ENCODE assay signal across 1 cellular context in the genomic region with DNA sequence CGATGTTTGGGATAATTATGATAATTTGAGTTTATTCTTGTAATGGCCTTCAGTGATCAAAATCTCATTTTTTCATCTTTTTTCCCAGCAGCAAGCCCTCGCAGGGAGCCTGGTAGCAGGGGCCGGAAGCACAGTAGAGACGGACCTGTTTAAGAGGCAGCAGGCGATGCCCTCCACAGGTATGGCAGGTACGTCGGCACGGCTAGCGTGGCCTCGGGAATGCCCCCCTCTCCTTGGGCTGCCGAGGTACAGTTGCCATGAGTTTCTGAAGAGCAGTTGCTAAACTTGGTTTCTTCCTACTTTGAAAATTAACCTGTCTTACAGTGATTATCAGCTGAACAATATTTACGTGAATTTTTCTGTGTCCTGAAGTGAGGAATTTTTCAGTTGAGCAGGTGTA.
TF ChIP-seq lines count a peak whose summit lies in the region.

No MANE protein-coding gene starts in this region.

TF ChIP-seq in GM23338, 12 proteins besides CTCF, POLR2A, EP300 and RAD21 (continued from another document):
- TF ChIP-seq, protein P1, sequence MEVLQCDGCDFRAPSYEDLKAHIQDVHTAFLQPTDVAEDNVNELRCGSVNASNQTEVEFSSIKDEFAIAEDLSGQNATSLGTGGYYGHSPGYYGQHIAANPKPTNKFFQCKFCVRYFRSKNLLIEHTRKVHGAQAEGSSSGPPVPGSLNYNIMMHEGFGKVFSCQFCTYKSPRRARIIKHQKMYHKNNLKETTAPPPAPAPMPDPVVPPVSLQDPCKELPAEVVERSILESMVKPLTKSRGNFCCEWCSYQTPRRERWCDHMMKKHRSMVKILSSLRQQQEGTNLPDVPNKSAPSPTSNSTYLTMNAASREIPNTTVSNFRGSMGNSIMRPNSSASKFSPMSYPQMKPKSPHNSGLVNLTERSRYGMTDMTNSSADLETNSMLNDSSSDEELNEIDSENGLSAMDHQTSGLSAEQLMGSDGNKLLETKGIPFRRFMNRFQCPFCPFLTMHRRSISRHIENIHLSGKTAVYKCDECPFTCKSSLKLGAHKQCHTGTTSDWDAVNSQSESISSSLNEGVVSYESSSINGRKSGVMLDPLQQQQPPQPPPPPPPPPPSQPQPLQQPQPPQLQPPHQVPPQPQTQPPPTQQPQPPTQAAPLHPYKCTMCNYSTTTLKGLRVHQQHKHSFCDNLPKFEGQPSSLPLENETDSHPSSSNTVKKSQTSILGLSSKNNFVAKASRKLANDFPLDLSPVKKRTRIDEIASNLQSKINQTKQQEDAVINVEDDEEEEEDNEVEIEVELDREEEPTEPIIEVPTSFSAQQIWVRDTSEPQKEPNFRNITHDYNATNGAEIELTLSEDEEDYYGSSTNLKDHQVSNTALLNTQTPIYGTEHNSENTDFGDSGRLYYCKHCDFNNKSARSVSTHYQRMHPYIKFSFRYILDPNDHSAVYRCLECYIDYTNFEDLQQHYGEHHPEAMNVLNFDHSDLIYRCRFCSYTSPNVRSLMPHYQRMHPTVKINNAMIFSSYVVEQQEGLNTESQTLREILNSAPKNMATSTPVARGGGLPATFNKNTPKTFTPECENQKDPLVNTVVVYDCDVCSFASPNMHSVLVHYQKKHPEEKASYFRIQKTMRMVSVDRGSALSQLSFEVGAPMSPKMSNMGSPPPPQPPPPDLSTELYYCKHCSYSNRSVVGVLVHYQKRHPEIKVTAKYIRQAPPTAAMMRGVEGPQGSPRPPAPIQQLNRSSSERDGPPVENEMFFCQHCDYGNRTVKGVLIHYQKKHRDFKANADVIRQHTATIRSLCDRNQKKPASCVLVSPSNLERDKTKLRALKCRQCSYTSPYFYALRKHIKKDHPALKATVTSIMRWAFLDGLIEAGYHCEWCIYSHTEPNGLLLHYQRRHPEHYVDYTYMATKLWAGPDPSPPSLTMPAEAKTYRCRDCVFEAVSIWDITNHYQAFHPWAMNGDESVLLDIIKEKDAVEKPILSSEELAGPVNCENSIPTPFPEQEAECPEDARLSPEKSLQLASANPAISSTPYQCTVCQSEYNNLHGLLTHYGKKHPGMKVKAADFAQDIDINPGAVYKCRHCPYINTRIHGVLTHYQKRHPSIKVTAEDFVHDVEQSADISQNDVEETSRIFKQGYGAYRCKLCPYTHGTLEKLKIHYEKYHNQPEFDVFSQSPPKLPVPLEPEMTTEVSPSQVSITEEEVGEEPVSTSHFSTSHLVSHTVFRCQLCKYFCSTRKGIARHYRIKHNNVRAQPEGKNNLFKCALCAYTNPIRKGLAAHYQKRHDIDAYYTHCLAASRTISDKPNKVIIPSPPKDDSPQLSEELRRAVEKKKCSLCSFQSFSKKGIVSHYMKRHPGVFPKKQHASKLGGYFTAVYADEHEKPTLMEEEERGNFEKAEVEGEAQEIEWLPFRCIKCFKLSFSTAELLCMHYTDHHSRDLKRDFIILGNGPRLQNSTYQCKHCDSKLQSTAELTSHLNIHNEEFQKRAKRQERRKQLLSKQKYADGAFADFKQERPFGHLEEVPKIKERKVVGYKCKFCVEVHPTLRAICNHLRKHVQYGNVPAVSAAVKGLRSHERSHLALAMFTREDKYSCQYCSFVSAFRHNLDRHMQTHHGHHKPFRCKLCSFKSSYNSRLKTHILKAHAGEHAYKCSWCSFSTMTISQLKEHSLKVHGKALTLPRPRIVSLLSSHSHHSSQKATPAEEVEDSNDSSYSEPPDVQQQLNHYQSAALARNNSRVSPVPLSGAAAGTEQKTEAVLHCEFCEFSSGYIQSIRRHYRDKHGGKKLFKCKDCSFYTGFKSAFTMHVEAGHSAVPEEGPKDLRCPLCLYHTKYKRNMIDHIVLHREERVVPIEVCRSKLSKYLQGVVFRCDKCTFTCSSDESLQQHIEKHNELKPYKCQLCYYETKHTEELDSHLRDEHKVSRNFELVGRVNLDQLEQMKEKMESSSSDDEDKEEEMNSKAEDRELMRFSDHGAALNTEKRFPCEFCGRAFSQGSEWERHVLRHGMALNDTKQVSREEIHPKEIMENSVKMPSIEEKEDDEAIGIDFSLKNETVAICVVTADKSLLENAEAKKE (CRISPR knock-in tag; IDR thresholded peaks at IDR 0.05) = no peak
- TF ChIP-seq ZNF331 (CRISPR knock-in tag; IDR thresholded peaks at IDR 0.05; ENCODE audit: low read depth) (no peak), CREB1 (CRISPR knock-in tag; IDR thresholded peaks at IDR 0.05; ENCODE audit: low read depth) (no peak), ZNF114 (CRISPR knock-in tag; IDR thresholded peaks at IDR 0.05) (no peak)
- TF ChIP-seq, protein P2, sequence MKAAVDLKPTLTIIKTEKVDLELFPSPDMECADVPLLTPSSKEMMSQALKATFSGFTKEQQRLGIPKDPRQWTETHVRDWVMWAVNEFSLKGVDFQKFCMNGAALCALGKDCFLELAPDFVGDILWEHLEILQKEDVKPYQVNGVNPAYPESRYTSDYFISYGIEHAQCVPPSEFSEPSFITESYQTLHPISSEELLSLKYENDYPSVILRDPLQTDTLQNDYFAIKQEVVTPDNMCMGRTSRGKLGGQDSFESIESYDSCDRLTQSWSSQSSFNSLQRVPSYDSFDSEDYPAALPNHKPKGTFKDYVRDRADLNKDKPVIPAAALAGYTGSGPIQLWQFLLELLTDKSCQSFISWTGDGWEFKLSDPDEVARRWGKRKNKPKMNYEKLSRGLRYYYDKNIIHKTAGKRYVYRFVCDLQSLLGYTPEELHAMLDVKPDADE (IDR thresholded peaks at IDR 0.05) = no peak
TF ChIP-seq in GM23338: peak in this region for 0.
